ENCODE assay signal across 8 cellular contexts in genomic region chr21:44082648-44083436, GRCh38. TPM values are rescaled to one million over a fixed set of nuclear protein-coding genes. Genes with fewer than 3 reads are reported as not detected.
DNase-seq lines count a peak whose midpoint lies in the region; ATAC-seq, FAIRE-seq and TF ChIP-seq lines count a peak whose summit lies in the region.

No MANE protein-coding gene starts in this region.

- H3K79me2 ChIP-seq in mammary epithelial cell (ENCODE audit: insufficient read depth, low read length) = peaks cover 7% of the 10 kb centered on the region

- no peak overlapping the region for H3K4me3 ChIP-seq in mammary epithelial cell (replicated peaks in 1 of 3; ENCODE audit: insufficient read depth in 1 of 3, low read depth in 2 of 3, low read length in 3 of 3)
- no peak overlapping the region for H3K4me3 ChIP-seq in bronchial epithelial cell (ENCODE audit: low read depth, low read length)
- H3K4me3 ChIP-seq in upper lobe of left lung = no peak overlapping the region

- H3K4me3 Mint-ChIP-seq in MCF 10A (ENCODE audit: unreplicated experiment) (no peak overlapping the region), mesothelial cell of epicardium (no peak overlapping the region)

- no peaks in the 10 kb centered on the region for H3K4me1 ChIP-seq in mammary epithelial cell (ENCODE audit: insufficient read depth, low read length)
- H3K4me1 ChIP-seq in upper lobe of left lung = peaks cover 40 to 55% (median 48%) of the 10 kb centered on the region in 4 donors

- H3K9me3 Mint-ChIP-seq in MCF 10A (ENCODE audit: unreplicated experiment) = no peaks in the 10 kb centered on the region
- no peaks in the 10 kb centered on the region for H3K9me3 Mint-ChIP-seq in mesothelial cell of epicardium

- no peak for TF ChIP-seq CTCF in mammary epithelial cell (conservative IDR thresholded peaks at IDR 0.05 in 1 of 2, IDR thresholded peaks at IDR 0.05 in 1 of 2; ENCODE audit: extremely low read depth in 1 of 2, insufficient read depth in 1 of 2, low read depth in 1 of 2, low read length in 2 of 2)
- no peak for TF ChIP-seq CTCF in MCF 10A (IDR thresholded peaks at IDR 0.05; ENCODE audit: unreplicated experiment)
- no peak for TF ChIP-seq CTCF in bronchial epithelial cell (IDR thresholded peaks at IDR 0.05; ENCODE audit: insufficient read depth, low read length, severe bottlenecking)
- TF ChIP-seq CTCF in mesothelial cell of epicardium (IDR thresholded peaks at IDR 0.05; ENCODE audit: unreplicated experiment) = no peak
- TF ChIP-seq CTCF in upper lobe of left lung (IDR thresholded peaks at IDR 0.05) = no peak

- H3K4me2 ChIP-seq in mammary epithelial cell (ENCODE audit: insufficient read depth, low read depth, low read length) = no peak overlapping the region

- H3K36me3 Mint-ChIP-seq in MCF 10A (ENCODE audit: insufficient read depth, unreplicated experiment) (peaks cover 90% of the 10 kb centered on the region), mesothelial cell of epicardium (peaks cover 36% of the 10 kb centered on the region)

- H3K27ac Mint-ChIP-seq in MCF 10A (ENCODE audit: low read depth, unreplicated experiment) (no peak overlapping the region), mesothelial cell of epicardium (peak overlapping the region; percentile 95)

- in situ Hi-C loops in mammary epithelial cell (cut with MboI; ENCODE audit: low sequenced_read_pairs in 2 of 2) = no loop called here

- TF ChIP-seq POLR2A in upper lobe of left lung (IDR thresholded peaks at IDR 0.05) = no peak

- H3K27me3 ChIP-seq in mammary epithelial cell (ENCODE audit: insufficient read depth, low read length) = no peaks in the 10 kb centered on the region
- H3K27me3 ChIP-seq in bronchial epithelial cell (ENCODE audit: control insufficient read depth, insufficient read depth, low read length) = no peaks in the 10 kb centered on the region
- no peaks in the 10 kb centered on the region for H3K27me3 ChIP-seq in upper lobe of left lung

- H3K4me1 Mint-ChIP-seq in MCF 10A (ENCODE audit: insufficient read depth, unreplicated experiment) (no peaks in the 10 kb centered on the region), mesothelial cell of epicardium (peaks cover 20% of the 10 kb centered on the region)

- peak; percentile 55 for FAIRE-seq in bronchial epithelial cell (lab: Jason Lieb, UNC)

- peaks cover 16% of the 10 kb centered on the region for H3K36me3 ChIP-seq in mammary epithelial cell (ENCODE audit: insufficient read depth, low read length)
- peaks cover 29% of the 10 kb centered on the region for H3K36me3 ChIP-seq in bronchial epithelial cell (ENCODE audit: control insufficient read depth, insufficient read depth, low read length)
- H3K36me3 ChIP-seq in upper lobe of left lung = peaks cover 0 to 93% (median 59%) of the 10 kb centered on the region in 4 donors

- no peak overlapping the region for H3K27ac ChIP-seq in mammary epithelial cell (ENCODE audit: insufficient read depth, low read depth, low read length)
- H3K27ac ChIP-seq in upper lobe of left lung = peak overlapping the region; percentile 2 to 80 (median 70)

- no peak for TF ChIP-seq EP300 in upper lobe of left lung (IDR thresholded peaks at IDR 0.05)

- no peaks in the 10 kb centered on the region for H3K27me3 Mint-ChIP-seq in MCF 10A (ENCODE audit: insufficient read depth, unreplicated experiment)
- H3K27me3 Mint-ChIP-seq in mesothelial cell of epicardium (ENCODE audit: low read depth) = no peaks in the 10 kb centered on the region

- intact Hi-C loops in mammary epithelial cell (cut with micrococcal nuclease) = no loop called here
- intact Hi-C loops in MCF 10A (cut with micrococcal nuclease) = no loop called here

- H3K9me3 ChIP-seq in mammary epithelial cell (replicated peaks; ENCODE audit: insufficient read depth, low read length) (no peaks in the 10 kb centered on the region), upper lobe of left lung (no peaks in the 10 kb centered on the region)

- WGBS in mammary epithelial cell (ENCODE audit: low coverage, missing lambda C conversion rate) = 83% methylated on average over 24 of the region's 24 CpGs
- 82 to 88% methylated on average over 24 of the region's 24 CpGs for WGBS in upper lobe of left lung, 2 donors

- no peak overlapping the region for H2AFZ ChIP-seq in mammary epithelial cell (ENCODE audit: low read depth, low read length)

- dilution Hi-C loops in mammary epithelial cell (cut with HindIII; ENCODE audit: low sequenced_read_pairs) = no loop called here

- H4K20me1 ChIP-seq in mammary epithelial cell (ENCODE audit: insufficient read depth, low read length) = no peaks in the 10 kb centered on the region

- CTCF ChIA-PET in mammary epithelial cell (lab: Charles Lee; ENCODE audit: low non-redundant PET) (no interaction called here), MCF 10A (lab: Yijun Ruan, JAX) (no interaction called here)

- ATAC-seq in upper lobe of left lung (ENCODE audit: low FRiP score in 2 of 2) = peak in 1 of 2 donors; percentile 12
- ATAC-seq in GM21447 (IDR thresholded peaks at IDR 0.05; ENCODE audit: unreplicated experiment) = no peak
- no peak for ATAC-seq in HG03439 (IDR thresholded peaks at IDR 0.05; ENCODE audit: unreplicated experiment)

- DNase-seq in mammary epithelial cell (peak; percentile 54), MCF 10A (ENCODE audit: unreplicated experiment) (no peak), bronchial epithelial cell (ENCODE audit: low read depth) (peak; percentile 76), mesothelial cell of epicardium (ENCODE audit: low spot score in 2 of 2, unreplicated experiment in 2 of 2) (no peak), upper lobe of left lung (no peak), putamen (ENCODE audit: low spot score) (no peak)

- BruUV-seq in mammary epithelial cell (replicated peaks; lab: Mats Ljungman, UMichigan) (no TSS peak), MCF 10A (replicated peaks; lab: Mats Ljungman, UMichigan) (no TSS peak)

- POLR2A ChIA-PET in MCF 10A (lab: Yijun Ruan, JAX) = interaction anchor here (2.2 kb wide), 1 partner anchor 10 kb away, joined by 13 read pairs; no protein-coding TSS in a partner anchor

- H3K9ac ChIP-seq in mammary epithelial cell (ENCODE audit: insufficient read depth, low read length) = no peak overlapping the region

RNA-seq across cellular contexts. Expression of gene PWP2, which starts 24.4 kb away (rescaled TPM):
- total RNA-seq in mammary epithelial cell (1 to 10 TPM; 3.5 to 6.3 TPM), MCF 10A (2022) (11.2 and 16.5 TPM in 2 replicates), bronchial epithelial cell (14.7 and 23.3 TPM in 2 replicates), mesothelial cell of epicardium (2.3 to 7.5 TPM (median 3.1 TPM) in 3 replicates), upper lobe of left lung (10 to 100 TPM in 2 of 6 donors, 1 to 10 TPM in 4; 2.0 to 15.7 (median 3.1) TPM)
- polyA plus RNA-seq in mammary epithelial cell = 24.5 TPM
- polyA minus RNA-seq in mammary epithelial cell = 31.0 TPM

RNA-seq across cellular contexts. Expression of gene GATD3, which starts 50.6 kb away (rescaled TPM):
- total RNA-seq in mammary epithelial cell = 1 to 10 TPM; 4.8 to 5.7 TPM
- 36.0 TPM for polyA plus RNA-seq in mammary epithelial cell
- 2.0 TPM for polyA minus RNA-seq in mammary epithelial cell
- total RNA-seq in MCF 10A (2022) = 29.7 and 34.4 TPM in 2 replicates
- 15.5 and 21.0 TPM in 2 replicates for total RNA-seq in bronchial epithelial cell
- 17.2 to 20.4 TPM (median 18.8 TPM) in 3 replicates for total RNA-seq in mesothelial cell of epicardium
- total RNA-seq in upper lobe of left lung = 10 to 100 TPM in 3 of 6 donors, 1 to 10 TPM in 3; 4.9 to 51.7 (median 10.2) TPM

Comparison
In these comparisons a context has a peak if more than half of its experiments do, and no peak if none do; other contexts are left out.
1. DNase-seq: peak in mammary epithelial cell (single experiment) and bronchial epithelial cell (single experiment); none in MCF 10A (single experiment), mesothelial cell of epicardium (0 of 2), upper lobe of left lung (0 of 2) and putamen (single experiment).